In the genomic region with DNA sequence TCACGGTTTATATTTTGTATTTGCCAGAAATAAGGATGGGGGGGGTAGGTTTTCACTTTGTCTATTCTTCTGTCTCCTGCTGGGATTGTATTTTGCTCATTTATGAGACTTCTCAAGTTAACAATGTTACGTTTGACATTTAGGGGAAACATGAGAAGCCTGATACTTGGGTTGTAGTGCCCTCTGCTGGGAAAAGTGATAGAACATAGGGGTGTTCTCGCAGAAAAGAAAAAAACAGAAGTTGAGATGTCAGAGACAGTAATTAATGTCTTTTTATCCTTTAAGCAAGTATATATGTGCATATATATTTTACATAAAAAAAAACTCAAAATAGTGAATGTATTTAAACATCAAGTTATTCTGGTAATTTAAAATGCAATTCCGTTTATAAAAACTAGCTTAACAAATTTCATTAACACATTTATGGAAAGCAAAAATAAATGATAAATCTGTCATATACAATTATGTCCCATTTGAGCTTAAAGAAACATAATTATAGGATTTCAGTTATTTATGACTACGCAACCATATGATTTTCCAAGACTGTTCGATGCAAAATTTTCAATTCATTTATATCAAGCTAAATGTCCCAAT, we compare ENCODE assay signal across 1 cellular context.
TF ChIP-seq lines count a peak whose summit lies in the region.

No MANE protein-coding gene starts in this region.

TF ChIP-seq in GM23338, 12 proteins besides CTCF, POLR2A, EP300 and RAD21 (continued from another document):
- TF ChIP-seq, protein P1, sequence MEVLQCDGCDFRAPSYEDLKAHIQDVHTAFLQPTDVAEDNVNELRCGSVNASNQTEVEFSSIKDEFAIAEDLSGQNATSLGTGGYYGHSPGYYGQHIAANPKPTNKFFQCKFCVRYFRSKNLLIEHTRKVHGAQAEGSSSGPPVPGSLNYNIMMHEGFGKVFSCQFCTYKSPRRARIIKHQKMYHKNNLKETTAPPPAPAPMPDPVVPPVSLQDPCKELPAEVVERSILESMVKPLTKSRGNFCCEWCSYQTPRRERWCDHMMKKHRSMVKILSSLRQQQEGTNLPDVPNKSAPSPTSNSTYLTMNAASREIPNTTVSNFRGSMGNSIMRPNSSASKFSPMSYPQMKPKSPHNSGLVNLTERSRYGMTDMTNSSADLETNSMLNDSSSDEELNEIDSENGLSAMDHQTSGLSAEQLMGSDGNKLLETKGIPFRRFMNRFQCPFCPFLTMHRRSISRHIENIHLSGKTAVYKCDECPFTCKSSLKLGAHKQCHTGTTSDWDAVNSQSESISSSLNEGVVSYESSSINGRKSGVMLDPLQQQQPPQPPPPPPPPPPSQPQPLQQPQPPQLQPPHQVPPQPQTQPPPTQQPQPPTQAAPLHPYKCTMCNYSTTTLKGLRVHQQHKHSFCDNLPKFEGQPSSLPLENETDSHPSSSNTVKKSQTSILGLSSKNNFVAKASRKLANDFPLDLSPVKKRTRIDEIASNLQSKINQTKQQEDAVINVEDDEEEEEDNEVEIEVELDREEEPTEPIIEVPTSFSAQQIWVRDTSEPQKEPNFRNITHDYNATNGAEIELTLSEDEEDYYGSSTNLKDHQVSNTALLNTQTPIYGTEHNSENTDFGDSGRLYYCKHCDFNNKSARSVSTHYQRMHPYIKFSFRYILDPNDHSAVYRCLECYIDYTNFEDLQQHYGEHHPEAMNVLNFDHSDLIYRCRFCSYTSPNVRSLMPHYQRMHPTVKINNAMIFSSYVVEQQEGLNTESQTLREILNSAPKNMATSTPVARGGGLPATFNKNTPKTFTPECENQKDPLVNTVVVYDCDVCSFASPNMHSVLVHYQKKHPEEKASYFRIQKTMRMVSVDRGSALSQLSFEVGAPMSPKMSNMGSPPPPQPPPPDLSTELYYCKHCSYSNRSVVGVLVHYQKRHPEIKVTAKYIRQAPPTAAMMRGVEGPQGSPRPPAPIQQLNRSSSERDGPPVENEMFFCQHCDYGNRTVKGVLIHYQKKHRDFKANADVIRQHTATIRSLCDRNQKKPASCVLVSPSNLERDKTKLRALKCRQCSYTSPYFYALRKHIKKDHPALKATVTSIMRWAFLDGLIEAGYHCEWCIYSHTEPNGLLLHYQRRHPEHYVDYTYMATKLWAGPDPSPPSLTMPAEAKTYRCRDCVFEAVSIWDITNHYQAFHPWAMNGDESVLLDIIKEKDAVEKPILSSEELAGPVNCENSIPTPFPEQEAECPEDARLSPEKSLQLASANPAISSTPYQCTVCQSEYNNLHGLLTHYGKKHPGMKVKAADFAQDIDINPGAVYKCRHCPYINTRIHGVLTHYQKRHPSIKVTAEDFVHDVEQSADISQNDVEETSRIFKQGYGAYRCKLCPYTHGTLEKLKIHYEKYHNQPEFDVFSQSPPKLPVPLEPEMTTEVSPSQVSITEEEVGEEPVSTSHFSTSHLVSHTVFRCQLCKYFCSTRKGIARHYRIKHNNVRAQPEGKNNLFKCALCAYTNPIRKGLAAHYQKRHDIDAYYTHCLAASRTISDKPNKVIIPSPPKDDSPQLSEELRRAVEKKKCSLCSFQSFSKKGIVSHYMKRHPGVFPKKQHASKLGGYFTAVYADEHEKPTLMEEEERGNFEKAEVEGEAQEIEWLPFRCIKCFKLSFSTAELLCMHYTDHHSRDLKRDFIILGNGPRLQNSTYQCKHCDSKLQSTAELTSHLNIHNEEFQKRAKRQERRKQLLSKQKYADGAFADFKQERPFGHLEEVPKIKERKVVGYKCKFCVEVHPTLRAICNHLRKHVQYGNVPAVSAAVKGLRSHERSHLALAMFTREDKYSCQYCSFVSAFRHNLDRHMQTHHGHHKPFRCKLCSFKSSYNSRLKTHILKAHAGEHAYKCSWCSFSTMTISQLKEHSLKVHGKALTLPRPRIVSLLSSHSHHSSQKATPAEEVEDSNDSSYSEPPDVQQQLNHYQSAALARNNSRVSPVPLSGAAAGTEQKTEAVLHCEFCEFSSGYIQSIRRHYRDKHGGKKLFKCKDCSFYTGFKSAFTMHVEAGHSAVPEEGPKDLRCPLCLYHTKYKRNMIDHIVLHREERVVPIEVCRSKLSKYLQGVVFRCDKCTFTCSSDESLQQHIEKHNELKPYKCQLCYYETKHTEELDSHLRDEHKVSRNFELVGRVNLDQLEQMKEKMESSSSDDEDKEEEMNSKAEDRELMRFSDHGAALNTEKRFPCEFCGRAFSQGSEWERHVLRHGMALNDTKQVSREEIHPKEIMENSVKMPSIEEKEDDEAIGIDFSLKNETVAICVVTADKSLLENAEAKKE (CRISPR knock-in tag; IDR thresholded peaks at IDR 0.05) = no peak
- TF ChIP-seq EZH2phosphoT487 (IDR thresholded peaks at IDR 0.05; ENCODE audit: unreplicated experiment) = no peak
- TF ChIP-seq, protein P2, sequence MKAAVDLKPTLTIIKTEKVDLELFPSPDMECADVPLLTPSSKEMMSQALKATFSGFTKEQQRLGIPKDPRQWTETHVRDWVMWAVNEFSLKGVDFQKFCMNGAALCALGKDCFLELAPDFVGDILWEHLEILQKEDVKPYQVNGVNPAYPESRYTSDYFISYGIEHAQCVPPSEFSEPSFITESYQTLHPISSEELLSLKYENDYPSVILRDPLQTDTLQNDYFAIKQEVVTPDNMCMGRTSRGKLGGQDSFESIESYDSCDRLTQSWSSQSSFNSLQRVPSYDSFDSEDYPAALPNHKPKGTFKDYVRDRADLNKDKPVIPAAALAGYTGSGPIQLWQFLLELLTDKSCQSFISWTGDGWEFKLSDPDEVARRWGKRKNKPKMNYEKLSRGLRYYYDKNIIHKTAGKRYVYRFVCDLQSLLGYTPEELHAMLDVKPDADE (IDR thresholded peaks at IDR 0.05) = no peak
- no peak for TF ChIP-seq ZNF331 (CRISPR knock-in tag; IDR thresholded peaks at IDR 0.05; ENCODE audit: low read depth)
- no peak for TF ChIP-seq JUNB (IDR thresholded peaks at IDR 0.05; ENCODE audit: unreplicated experiment)
- TF ChIP-seq, protein P3, sequence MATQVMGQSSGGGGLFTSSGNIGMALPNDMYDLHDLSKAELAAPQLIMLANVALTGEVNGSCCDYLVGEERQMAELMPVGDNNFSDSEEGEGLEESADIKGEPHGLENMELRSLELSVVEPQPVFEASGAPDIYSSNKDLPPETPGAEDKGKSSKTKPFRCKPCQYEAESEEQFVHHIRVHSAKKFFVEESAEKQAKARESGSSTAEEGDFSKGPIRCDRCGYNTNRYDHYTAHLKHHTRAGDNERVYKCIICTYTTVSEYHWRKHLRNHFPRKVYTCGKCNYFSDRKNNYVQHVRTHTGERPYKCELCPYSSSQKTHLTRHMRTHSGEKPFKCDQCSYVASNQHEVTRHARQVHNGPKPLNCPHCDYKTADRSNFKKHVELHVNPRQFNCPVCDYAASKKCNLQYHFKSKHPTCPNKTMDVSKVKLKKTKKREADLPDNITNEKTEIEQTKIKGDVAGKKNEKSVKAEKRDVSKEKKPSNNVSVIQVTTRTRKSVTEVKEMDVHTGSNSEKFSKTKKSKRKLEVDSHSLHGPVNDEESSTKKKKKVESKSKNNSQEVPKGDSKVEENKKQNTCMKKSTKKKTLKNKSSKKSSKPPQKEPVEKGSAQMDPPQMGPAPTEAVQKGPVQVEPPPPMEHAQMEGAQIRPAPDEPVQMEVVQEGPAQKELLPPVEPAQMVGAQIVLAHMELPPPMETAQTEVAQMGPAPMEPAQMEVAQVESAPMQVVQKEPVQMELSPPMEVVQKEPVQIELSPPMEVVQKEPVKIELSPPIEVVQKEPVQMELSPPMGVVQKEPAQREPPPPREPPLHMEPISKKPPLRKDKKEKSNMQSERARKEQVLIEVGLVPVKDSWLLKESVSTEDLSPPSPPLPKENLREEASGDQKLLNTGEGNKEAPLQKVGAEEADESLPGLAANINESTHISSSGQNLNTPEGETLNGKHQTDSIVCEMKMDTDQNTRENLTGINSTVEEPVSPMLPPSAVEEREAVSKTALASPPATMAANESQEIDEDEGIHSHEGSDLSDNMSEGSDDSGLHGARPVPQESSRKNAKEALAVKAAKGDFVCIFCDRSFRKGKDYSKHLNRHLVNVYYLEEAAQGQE (IDR thresholded peaks at IDR 0.05; ENCODE audit: unreplicated experiment) = no peak
- no peak for TF ChIP-seq EZH2 (IDR thresholded peaks at IDR 0.05; ENCODE audit: low read depth, unreplicated experiment)
- no peak for TF ChIP-seq CREB1 (CRISPR knock-in tag; IDR thresholded peaks at IDR 0.05; ENCODE audit: low read depth)
- TF ChIP-seq POLR2AphosphoS5 (IDR thresholded peaks at IDR 0.05; ENCODE audit: low read depth) = no peak
- no peak for TF ChIP-seq NANOG (IDR thresholded peaks at IDR 0.05; ENCODE audit: borderline replicate concordance)
- TF ChIP-seq ZNF114 (CRISPR knock-in tag; IDR thresholded peaks at IDR 0.05) = no peak
